ENCODE assay signal across 8 cellular contexts in the genomic region with DNA sequence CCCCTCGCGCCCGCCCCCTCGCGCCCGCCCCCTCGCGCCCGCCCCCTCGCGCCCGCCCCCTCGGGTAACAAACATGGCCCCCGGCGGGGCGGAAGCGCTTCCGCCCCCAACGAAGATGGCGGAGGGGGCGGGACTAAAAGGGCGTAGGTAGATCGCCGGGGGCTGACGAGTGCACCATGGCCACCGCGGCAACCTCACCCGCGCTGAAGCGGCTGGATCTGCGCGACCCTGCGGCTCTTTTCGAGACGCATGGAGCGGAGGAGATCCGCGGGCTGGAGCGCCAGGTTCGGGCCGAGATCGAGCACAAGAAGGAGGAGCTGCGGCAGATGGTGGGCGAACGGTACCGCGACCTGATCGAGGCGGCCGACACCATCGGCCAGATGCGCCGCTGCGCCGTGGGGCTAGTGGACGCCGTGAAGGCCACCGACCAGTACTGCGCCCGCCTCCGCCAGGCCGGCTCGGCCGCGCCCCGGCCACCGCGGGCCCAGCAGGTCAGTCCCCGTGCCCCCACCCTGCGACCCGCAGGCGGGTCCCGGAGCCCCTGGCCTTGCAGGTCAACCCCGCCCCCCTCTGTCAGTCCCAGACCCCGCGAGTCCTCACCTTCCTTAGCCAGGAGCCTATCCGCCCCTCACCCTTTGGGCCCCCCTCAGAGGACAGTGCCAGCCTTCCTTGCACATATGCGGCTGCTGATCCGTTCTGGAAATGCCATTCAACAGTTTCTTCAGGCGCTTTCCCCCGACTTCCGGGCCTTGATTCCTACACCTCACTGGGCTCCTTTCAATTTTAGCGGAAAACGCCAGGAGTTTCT. TPM values are rescaled to one million over a fixed set of nuclear protein-coding genes. Genes with fewer than 3 reads are reported as not detected.
DNase-seq lines count a peak whose midpoint lies in the region; ATAC-seq, FAIRE-seq and TF ChIP-seq lines count a peak whose summit lies in the region.

A gene with protein sequence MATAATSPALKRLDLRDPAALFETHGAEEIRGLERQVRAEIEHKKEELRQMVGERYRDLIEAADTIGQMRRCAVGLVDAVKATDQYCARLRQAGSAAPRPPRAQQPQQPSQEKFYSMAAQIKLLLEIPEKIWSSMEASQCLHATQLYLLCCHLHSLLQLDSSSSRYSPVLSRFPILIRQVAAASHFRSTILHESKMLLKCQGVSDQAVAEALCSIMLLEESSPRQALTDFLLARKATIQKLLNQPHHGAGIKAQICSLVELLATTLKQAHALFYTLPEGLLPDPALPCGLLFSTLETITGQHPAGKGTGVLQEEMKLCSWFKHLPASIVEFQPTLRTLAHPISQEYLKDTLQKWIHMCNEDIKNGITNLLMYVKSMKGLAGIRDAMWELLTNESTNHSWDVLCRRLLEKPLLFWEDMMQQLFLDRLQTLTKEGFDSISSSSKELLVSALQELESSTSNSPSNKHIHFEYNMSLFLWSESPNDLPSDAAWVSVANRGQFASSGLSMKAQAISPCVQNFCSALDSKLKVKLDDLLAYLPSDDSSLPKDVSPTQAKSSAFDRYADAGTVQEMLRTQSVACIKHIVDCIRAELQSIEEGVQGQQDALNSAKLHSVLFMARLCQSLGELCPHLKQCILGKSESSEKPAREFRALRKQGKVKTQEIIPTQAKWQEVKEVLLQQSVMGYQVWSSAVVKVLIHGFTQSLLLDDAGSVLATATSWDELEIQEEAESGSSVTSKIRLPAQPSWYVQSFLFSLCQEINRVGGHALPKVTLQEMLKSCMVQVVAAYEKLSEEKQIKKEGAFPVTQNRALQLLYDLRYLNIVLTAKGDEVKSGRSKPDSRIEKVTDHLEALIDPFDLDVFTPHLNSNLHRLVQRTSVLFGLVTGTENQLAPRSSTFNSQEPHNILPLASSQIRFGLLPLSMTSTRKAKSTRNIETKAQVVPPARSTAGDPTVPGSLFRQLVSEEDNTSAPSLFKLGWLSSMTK (plus strand): TSS at position 162 of the 808 bp plus-strand sequence. CDS start 15 bp downstream, at position 177.

- H3K9me1 ChIP-seq in keratinocyte (ENCODE audit: control insufficient read depth, extremely low read depth, insufficient read depth, low read length) = no peaks in the 10 kb centered on the region

- H3K9ac ChIP-seq in keratinocyte (ENCODE audit: control insufficient read depth, extremely low read depth, insufficient read depth, low read length) = peak within 1 kb of the TSS; percentile 86

- H3K79me2 ChIP-seq in ACC112 (ENCODE audit: control insufficient read depth, insufficient read depth, low read length, unreplicated experiment) = peaks cover 18% of the 10 kb centered on the region
- peaks cover 12% of the 10 kb centered on the region for H3K79me2 ChIP-seq in keratinocyte (ENCODE audit: control insufficient read depth, insufficient read depth, low read length)

- H3K4me1 ChIP-seq in ACC112 (ENCODE audit: control insufficient read depth, insufficient read depth, low read length, unreplicated experiment) (peaks cover 12% of the 10 kb centered on the region), keratinocyte (ENCODE audit: control insufficient read depth, extremely low read depth, insufficient read depth, low read length) (peaks cover 8% of the 10 kb centered on the region)

- peak within 1 kb of the TSS; percentile 93 for H3K4me2 ChIP-seq in keratinocyte (ENCODE audit: control insufficient read depth, extremely low read depth, insufficient read depth, low read depth, low read length)

- DNase-seq in NCI-H345 (lab: John Stamatoyannopoulos, UW) = peak; percentile 96
- peak; percentile 84 for DNase-seq in activated CD4-positive, CD25-positive, alpha-beta regulatory T cell treated with anti-CD3 and anti-CD28 coated beads, Interleukin-2, amount 50 U/mL, for 16 hours (ENCODE audit: low read depth, low spot score)
- DNase-seq in caudate nucleus (lab: John Stamatoyannopoulos, UW) = peak in 56 of 61 donors; percentile 22 to 87 (median 70)
- no peak for DNase-seq in keratinocyte (ENCODE audit: low read depth, low spot score)
- peak; percentile 86 for DNase-seq in stimulated activated CD4-positive, alpha-beta T cell treated with anti-CD3 and anti-CD28 coated beads, Interleukin-12 subunit alpha, Interleukin-12 subunit beta, amount 100 ng/mL, for 4 hours

- H4K20me1 ChIP-seq in keratinocyte (ENCODE audit: control insufficient read depth, extremely low read depth, insufficient read depth, low read length) = no peaks in the 10 kb centered on the region

- H2AFZ ChIP-seq in ACC112 (ENCODE audit: low read length, unreplicated experiment) = peak within 1 kb of the TSS; percentile 94
- H2AFZ ChIP-seq in keratinocyte (ENCODE audit: control insufficient read depth, low read length) = peak within 1 kb of the TSS; percentile 99

- H3K36me3 ChIP-seq in ACC112 (ENCODE audit: insufficient read depth, low read length) (peaks cover 16% of the 10 kb centered on the region; the same call in 1 of the 2 replicates), keratinocyte (ENCODE audit: control insufficient read depth in 2 of 2, extremely low read depth in 1 of 2, insufficient read depth in 2 of 2, low read length in 2 of 2) (peaks cover 4 to 12% of the 10 kb centered on the region in 2 experiments)

- H3K9me3 ChIP-seq in keratinocyte (ENCODE audit: control insufficient read depth, low read depth, low read length) = no peaks in the 10 kb centered on the region

- no peak for TF ChIP-seq CTCF in keratinocyte (optimal IDR thresholded peaks at IDR 0.05 in 1 of 3, IDR thresholded peaks at IDR 0.05 in 1 of 3, conservative IDR thresholded peaks at IDR 0.05 in 1 of 3; ENCODE audit: extremely low read depth in 1 of 3, insufficient read depth in 2 of 3, low read length in 3 of 3)

- FAIRE-seq in keratinocyte (lab: Jason Lieb, UNC) = no peak

- peak within 1 kb of the TSS; percentile 67 for H3K27ac ChIP-seq in ACC112 (ENCODE audit: low read depth, low read length)
- peak within 1 kb of the TSS; percentile 82 for H3K27ac ChIP-seq in caudate nucleus (ENCODE audit: low read depth, low read length)
- H3K27ac ChIP-seq in keratinocyte (ENCODE audit: control insufficient read depth, insufficient read depth, low read length) = peak within 1 kb of the TSS; percentile 74

- H3K4me3 ChIP-seq in ACC112 (ENCODE audit: low read depth, low read length) = peak within 1 kb of the TSS; percentile 99
- H3K4me3 ChIP-seq in keratinocyte (ENCODE audit: control insufficient read depth in 2 of 3, extremely low read depth in 1 of 3, insufficient read depth in 2 of 3, low read depth in 1 of 3, low read length in 3 of 3) = peak within 1 kb of the TSS; percentile 78 to 90 (median 83)

- ATAC-seq in GM18868 (IDR thresholded peaks at IDR 0.05; ENCODE audit: unreplicated experiment) (peak; percentile 72), HG03108 (IDR thresholded peaks at IDR 0.05; ENCODE audit: unreplicated experiment) (peak; percentile 57)

- dilution Hi-C loops in keratinocyte (cut with MboI; ENCODE audit: extremely low pct_ligation_motif_present, low sequenced_read_pairs) = no loop called here

- H3K27me3 ChIP-seq in ACC112 (ENCODE audit: insufficient read depth, low read length) (no peaks in the 10 kb centered on the region), keratinocyte (ENCODE audit: control insufficient read depth, extremely low read depth, insufficient read depth, low read length) (no peaks in the 10 kb centered on the region)

RNA-seq across cellular contexts. Expression of the gene that starts here (rescaled TPM):
- 16.4 to 18.4 TPM (median 16.7 TPM) in 3 replicates for polyA plus RNA-seq in keratinocyte
- 13.1 TPM for polyA plus RNA-seq in keratinocyte (2011; ENCODE audit: low read depth)
- polyA plus RNA-seq in keratinocyte (2011; cell fraction: cytosol; rRNA removed) = 10.6 and 10.7 TPM in 2 replicates
- polyA plus RNA-seq in keratinocyte (2011; cell fraction: nucleus; rRNA removed) = 33.8 and 38.4 TPM in 2 replicates
- polyA plus RNA-seq in keratinocyte (2012; ENCODE audit: low replicate concordance) = 18.5 and 26.9 TPM in 2 replicates
- polyA minus RNA-seq in keratinocyte = 22.2 to 30.7 TPM (median 30.0 TPM) in 3 replicates
- 11.7 TPM for polyA minus RNA-seq in keratinocyte (2011; cell fraction: cytosol; rRNA and poly(A)+ RNA removed)
- polyA minus RNA-seq in keratinocyte (2011; cell fraction: nucleus; rRNA and poly(A)+ RNA removed) = 22.8 and 23.1 TPM in 2 replicates
